In genomic region chr11:128551641-128552335, GRCh38 we compare ENCODE assay signal across 1 cellular context.
TF ChIP-seq lines count a peak whose summit lies in the region.

No MANE protein-coding gene starts in this region.

TF ChIP-seq in GM12878, 131 proteins besides CTCF, POLR2A, EP300 and RAD21 (continued from another document):
- no peak for TF ChIP-seq ZBTB33 (IDR thresholded peaks at IDR 0.05)
- TF ChIP-seq SKIL (IDR thresholded peaks at IDR 0.05; ENCODE audit: low read depth, poor library complexity, severe bottlenecking) = peak; percentile 81
- peak; percentile 97 for TF ChIP-seq POU2F2 (IDR thresholded peaks at IDR 0.05; ENCODE audit: borderline replicate concordance, low read depth, low read length)
- TF ChIP-seq BCL3 (IDR thresholded peaks at IDR 0.05; ENCODE audit: borderline replicate concordance, insufficient read depth, low read depth, low read length, poor library complexity, severe bottlenecking) = peak; percentile 79
- TF ChIP-seq BCL11A (IDR thresholded peaks at IDR 0.05; ENCODE audit: low read depth, low read length) = peak; percentile 65; the same call in 1 of the 2 replicates
- peak; percentile 67; the same call in 1 of the 2 replicates for TF ChIP-seq SPI1 (IDR thresholded peaks at IDR 0.05; ENCODE audit: borderline replicate concordance, insufficient read depth, low read depth, low read length)
- TF ChIP-seq SMC3 (IDR thresholded peaks at IDR 0.05; ENCODE audit: borderline replicate concordance, low read length) = peak; percentile 13; the same call in 1 of the 2 replicates
- TF ChIP-seq PAX5 (IDR thresholded peaks at IDR 0.05; ENCODE audit: borderline replicate concordance, low read depth, low read length) = peak; percentile 89; the same call in 1 of the 2 replicates
- TF ChIP-seq NR2F1 (conservative IDR thresholded peaks at IDR 0.05) = peak; percentile 74; the same call in 1 of the 2 replicates
- no peak for TF ChIP-seq SIX5 (IDR thresholded peaks at IDR 0.05; ENCODE audit: low read depth, low read length, severe bottlenecking)
- peak; percentile 83 to 85 for TF ChIP-seq IKZF2 (IDR thresholded peaks at IDR 0.05)
- TF ChIP-seq IKZF1 (conservative IDR thresholded peaks at IDR 0.05) = peak; percentile 84
- TF ChIP-seq YY1 (IDR thresholded peaks at IDR 0.05; ENCODE audit: low read depth, low read length) = peak; percentile 17; the same call in 1 of the 2 replicates
- TF ChIP-seq JUND (IDR thresholded peaks at IDR 0.05; ENCODE audit: low read depth, low read length) = peak; percentile 86
- TF ChIP-seq TAF1 (IDR thresholded peaks at IDR 0.05; ENCODE audit: borderline replicate concordance, low read depth, low read length) = peak; percentile 17; the same call in 1 of the 2 replicates
- TF ChIP-seq TBL1XR1 (IDR thresholded peaks at IDR 0.05; ENCODE audit: low read depth, low read length) = no peak
- TF ChIP-seq ZNF24 (IDR thresholded peaks at IDR 0.05) = 0 out of 2 replicates have a peak, but pooled peaks have one; percentile 53
- TF ChIP-seq EED (IDR thresholded peaks at IDR 0.05; ENCODE audit: low read depth) = peak; percentile 78
- TF ChIP-seq CBX5 (IDR thresholded peaks at IDR 0.05; ENCODE audit: low read depth) = peak; percentile 33; the same call in 1 of the 2 replicates
- TF ChIP-seq REST (IDR thresholded peaks at IDR 0.05; ENCODE audit: low read depth, low read length) = no peak
- TF ChIP-seq TCF3 (IDR thresholded peaks at IDR 0.05; ENCODE audit: borderline replicate concordance, insufficient read depth, low read depth, low read length) = peak; percentile 36
- TF ChIP-seq CBFB (IDR thresholded peaks at IDR 0.05; ENCODE audit: low read depth) = peak; percentile 12; the same call in 1 of the 2 replicates
- TF ChIP-seq HDAC6 (IDR thresholded peaks at IDR 0.05; ENCODE audit: unreplicated experiment) = no peak
- TF ChIP-seq CREM (IDR thresholded peaks at IDR 0.05; ENCODE audit: low read depth) = peak; percentile 73
- peak; percentile 64 for TF ChIP-seq RUNX3 (IDR thresholded peaks at IDR 0.05; ENCODE audit: low read length)
